1 cellular context compared by ENCODE assay signal in the genomic region with DNA sequence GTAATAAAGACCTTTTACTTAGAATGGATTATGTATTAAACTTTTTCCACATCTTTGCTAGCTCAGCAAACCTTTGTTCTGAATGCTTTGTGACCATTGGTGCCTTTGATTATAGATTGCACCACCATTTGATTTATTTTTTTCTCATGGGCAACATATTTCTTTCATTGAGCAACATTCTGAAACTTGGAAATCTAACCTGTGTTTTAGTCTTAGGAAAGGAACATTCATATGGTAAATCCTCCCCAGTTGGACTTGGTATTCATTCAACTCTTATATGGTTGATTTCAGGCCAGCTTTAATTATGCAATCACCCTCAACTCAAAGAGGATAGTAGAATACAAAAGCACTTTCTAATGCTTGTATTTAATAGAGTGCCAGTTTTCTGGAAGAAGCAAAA.
TF ChIP-seq lines count a peak whose summit lies in the region.

No MANE protein-coding gene starts in this region.

TF ChIP-seq in IMR-90, 13 proteins besides CTCF, POLR2A, EP300 and RAD21:
- no peak for TF ChIP-seq RCOR1 (IDR thresholded peaks at IDR 0.05; ENCODE audit: insufficient replicate concordance, low read length)
- TF ChIP-seq, protein P1, sequence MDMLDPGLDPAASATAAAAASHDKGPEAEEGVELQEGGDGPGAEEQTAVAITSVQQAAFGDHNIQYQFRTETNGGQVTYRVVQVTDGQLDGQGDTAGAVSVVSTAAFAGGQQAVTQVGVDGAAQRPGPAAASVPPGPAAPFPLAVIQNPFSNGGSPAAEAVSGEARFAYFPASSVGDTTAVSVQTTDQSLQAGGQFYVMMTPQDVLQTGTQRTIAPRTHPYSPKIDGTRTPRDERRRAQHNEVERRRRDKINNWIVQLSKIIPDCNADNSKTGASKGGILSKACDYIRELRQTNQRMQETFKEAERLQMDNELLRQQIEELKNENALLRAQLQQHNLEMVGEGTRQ (IDR thresholded peaks at IDR 0.05; ENCODE audit: low read depth, low read length): no peak
- peak; percentile 58 for TF ChIP-seq CEBPB (IDR thresholded peaks at IDR 0.05; ENCODE audit: low read depth, low read length)
- TF ChIP-seq, protein P2, sequence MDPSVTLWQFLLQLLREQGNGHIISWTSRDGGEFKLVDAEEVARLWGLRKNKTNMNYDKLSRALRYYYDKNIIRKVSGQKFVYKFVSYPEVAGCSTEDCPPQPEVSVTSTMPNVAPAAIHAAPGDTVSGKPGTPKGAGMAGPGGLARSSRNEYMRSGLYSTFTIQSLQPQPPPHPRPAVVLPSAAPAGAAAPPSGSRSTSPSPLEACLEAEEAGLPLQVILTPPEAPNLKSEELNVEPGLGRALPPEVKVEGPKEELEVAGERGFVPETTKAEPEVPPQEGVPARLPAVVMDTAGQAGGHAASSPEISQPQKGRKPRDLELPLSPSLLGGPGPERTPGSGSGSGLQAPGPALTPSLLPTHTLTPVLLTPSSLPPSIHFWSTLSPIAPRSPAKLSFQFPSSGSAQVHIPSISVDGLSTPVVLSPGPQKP (IDR thresholded peaks at IDR 0.05; ENCODE audit: borderline replicate concordance, low read depth, low read length): no peak
- no peak for TF ChIP-seq MXI1 (IDR thresholded peaks at IDR 0.05; ENCODE audit: borderline replicate concordance, low read depth, low read length)
